13 cellular contexts compared by ENCODE assay signal in the genomic region with DNA sequence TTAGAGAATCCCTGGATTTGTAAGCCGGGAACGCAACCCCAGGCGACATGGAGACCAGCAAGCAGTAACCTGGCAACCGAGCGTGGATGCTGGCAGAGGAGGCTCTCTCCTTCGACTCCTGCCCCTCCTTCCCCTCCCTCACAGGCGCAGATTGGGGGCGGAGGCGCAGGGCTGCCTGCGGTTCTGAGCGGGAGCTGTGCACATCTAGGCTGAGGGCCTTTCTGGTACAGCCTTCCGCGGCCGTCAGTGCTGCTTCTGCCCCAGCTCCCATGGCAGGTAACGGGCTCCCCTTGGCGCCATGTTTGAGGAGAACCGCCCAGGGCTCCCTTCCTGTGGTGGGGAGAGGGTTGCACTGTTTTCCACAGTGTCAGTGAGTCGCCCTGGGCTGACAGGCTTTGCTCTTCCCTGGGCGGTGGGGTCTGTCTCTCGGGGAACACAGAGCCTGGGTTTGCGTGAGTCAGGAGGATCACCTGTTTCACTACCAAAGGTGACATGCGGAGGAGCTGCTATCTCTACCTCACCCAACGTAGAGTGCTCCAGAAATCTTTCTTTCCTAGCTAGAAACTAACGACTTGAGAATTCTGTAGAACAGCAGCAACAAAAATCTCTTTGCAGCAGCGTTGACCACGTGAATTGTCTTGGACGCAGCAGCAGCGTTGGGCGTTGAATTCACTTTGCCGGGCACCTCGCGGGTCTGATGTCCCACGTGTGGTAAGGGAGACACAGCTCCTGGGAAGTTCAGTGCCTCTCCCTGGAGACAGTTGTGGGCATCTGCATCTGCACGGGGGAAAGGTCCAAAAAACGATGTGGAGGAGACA.
A peak's percentile ranks its signal among the peaks of the same experiment; 100 is the strongest.
DNase-seq lines count a peak whose midpoint lies in the region; ATAC-seq and TF ChIP-seq lines count a peak whose summit lies in the region.
"Had no signal": no experiment of that assay in that cellular context is flagged by ENCODE, and none has a peak within 500 bp of the region (broad histone marks: within the 10 kb centered on the region; RNA-seq: fewer than 3 reads in every experiment).

No MANE protein-coding gene starts in this region.

- ATAC-seq in GM19324 (IDR thresholded peaks at IDR 0.05; ENCODE audit: low FRiP score, unreplicated experiment) (no peak), lower lobe of right lung (no peak)
- ATAC-seq: GM12878 had no signal

- peaks cover 14% of the 10 kb centered on the region for H3K27me3 ChIP-seq in lower lobe of right lung (ENCODE audit: low read depth)
- H3K27me3 ChIP-seq in uterus, result no peaks in the 10 kb centered on the region

- DNase-seq in Ammon's horn (ENCODE audit: low spot score), result peak; percentile 81
- DNase-seq in G401 (ENCODE audit: low spot score), result peak; percentile 40
- no peak for DNase-seq in astrocyte of the cerebellum (ENCODE audit: low read depth)
- DNase-seq in midbrain (lab: John Stamatoyannopoulos, UW), result peak; percentile 16
- no peak for DNase-seq in DMS114 treated with DMSO at 0.1 percent for 48 hours (lab: John Stamatoyannopoulos, UW; ENCODE audit: unreplicated experiment)
- no peak for DNase-seq in lower lobe of right lung
- DNase-seq in uterus, result no peak
- DNase-seq: left cardiac atrium, NCI-H2081 treated with DMSO at 0.1 percent for 48 hours, SHP77 treated with DMSO at 0.1 percent for 48 hours had no signal

- intact Hi-C loops in lower lobe of right lung (cut with DNase I) (no loop called here), uterus (cut with DNase I; ENCODE audit: low total_unique reads) (no loop called here)

- no peak for TF ChIP-seq POLR2A in uterus (IDR thresholded peaks at IDR 0.05)

- in situ Hi-C loops in G401 (cut with HindIII; ENCODE audit: low sequenced_read_pairs) (no loop called here), astrocyte of the cerebellum (cut with HindIII; ENCODE audit: low sequenced_read_pairs) (no loop called here)

- no peaks in the 10 kb centered on the region for H3K36me3 ChIP-seq in lower lobe of right lung
- no peaks in the 10 kb centered on the region for H3K36me3 ChIP-seq in uterus
- H3K36me3 ChIP-seq: right atrium auricular region had no signal

- no peak overlapping the region for H3K27ac ChIP-seq in lower lobe of right lung
- H3K27ac ChIP-seq in uterus, result no peak overlapping the region
- H3K27ac ChIP-seq: right atrium auricular region had no signal

- TF ChIP-seq CTCF in astrocyte of the cerebellum (IDR thresholded peaks at IDR 0.05; ENCODE audit: low read depth, low read length, missing control alignments) (no peak), lower lobe of right lung (IDR thresholded peaks at IDR 0.05) (no peak), uterus (IDR thresholded peaks at IDR 0.05) (no peak)

- H3K4me3 ChIP-seq in astrocyte of the cerebellum (ENCODE audit: low read depth, low read length) (peak overlapping the region; percentile 28), lower lobe of right lung (no peak overlapping the region), uterus (no peak overlapping the region)
- H3K4me3 ChIP-seq: GM12878, right atrium auricular region had no signal

- H3K4me1 ChIP-seq in lower lobe of right lung (no peaks in the 10 kb centered on the region), uterus (no peaks in the 10 kb centered on the region)
- H3K4me1 ChIP-seq: right atrium auricular region had no signal

- H3K9me3 ChIP-seq in lower lobe of right lung (no peaks in the 10 kb centered on the region), uterus (no peaks in the 10 kb centered on the region)
- H3K9me3 ChIP-seq: right atrium auricular region had no signal

Comparison
In these comparisons a context has a peak if more than half of its experiments do, and no peak if none do; other contexts are left out.
1. DNase-seq: peak in Ammon's horn (single experiment), G401 (single experiment) and midbrain (single experiment); none in astrocyte of the cerebellum (single experiment), DMS114 treated with DMSO at 0.1 percent for 48 hours (single experiment), lower lobe of right lung (single experiment) and uterus (0 of 2).